1 cellular context compared by ENCODE assay signal in genomic region chr3:4752201-4753072, GRCh38.
A peak's percentile ranks its signal among the peaks of the same experiment; 100 is the strongest.
TF ChIP-seq lines count a peak whose summit lies in the region.

No MANE protein-coding gene starts in this region.

TF ChIP-seq in K562, 482 proteins besides CTCF, POLR2A, EP300 and RAD21 (continued from another document and continues in another):
- TF ChIP-seq, protein P1, sequence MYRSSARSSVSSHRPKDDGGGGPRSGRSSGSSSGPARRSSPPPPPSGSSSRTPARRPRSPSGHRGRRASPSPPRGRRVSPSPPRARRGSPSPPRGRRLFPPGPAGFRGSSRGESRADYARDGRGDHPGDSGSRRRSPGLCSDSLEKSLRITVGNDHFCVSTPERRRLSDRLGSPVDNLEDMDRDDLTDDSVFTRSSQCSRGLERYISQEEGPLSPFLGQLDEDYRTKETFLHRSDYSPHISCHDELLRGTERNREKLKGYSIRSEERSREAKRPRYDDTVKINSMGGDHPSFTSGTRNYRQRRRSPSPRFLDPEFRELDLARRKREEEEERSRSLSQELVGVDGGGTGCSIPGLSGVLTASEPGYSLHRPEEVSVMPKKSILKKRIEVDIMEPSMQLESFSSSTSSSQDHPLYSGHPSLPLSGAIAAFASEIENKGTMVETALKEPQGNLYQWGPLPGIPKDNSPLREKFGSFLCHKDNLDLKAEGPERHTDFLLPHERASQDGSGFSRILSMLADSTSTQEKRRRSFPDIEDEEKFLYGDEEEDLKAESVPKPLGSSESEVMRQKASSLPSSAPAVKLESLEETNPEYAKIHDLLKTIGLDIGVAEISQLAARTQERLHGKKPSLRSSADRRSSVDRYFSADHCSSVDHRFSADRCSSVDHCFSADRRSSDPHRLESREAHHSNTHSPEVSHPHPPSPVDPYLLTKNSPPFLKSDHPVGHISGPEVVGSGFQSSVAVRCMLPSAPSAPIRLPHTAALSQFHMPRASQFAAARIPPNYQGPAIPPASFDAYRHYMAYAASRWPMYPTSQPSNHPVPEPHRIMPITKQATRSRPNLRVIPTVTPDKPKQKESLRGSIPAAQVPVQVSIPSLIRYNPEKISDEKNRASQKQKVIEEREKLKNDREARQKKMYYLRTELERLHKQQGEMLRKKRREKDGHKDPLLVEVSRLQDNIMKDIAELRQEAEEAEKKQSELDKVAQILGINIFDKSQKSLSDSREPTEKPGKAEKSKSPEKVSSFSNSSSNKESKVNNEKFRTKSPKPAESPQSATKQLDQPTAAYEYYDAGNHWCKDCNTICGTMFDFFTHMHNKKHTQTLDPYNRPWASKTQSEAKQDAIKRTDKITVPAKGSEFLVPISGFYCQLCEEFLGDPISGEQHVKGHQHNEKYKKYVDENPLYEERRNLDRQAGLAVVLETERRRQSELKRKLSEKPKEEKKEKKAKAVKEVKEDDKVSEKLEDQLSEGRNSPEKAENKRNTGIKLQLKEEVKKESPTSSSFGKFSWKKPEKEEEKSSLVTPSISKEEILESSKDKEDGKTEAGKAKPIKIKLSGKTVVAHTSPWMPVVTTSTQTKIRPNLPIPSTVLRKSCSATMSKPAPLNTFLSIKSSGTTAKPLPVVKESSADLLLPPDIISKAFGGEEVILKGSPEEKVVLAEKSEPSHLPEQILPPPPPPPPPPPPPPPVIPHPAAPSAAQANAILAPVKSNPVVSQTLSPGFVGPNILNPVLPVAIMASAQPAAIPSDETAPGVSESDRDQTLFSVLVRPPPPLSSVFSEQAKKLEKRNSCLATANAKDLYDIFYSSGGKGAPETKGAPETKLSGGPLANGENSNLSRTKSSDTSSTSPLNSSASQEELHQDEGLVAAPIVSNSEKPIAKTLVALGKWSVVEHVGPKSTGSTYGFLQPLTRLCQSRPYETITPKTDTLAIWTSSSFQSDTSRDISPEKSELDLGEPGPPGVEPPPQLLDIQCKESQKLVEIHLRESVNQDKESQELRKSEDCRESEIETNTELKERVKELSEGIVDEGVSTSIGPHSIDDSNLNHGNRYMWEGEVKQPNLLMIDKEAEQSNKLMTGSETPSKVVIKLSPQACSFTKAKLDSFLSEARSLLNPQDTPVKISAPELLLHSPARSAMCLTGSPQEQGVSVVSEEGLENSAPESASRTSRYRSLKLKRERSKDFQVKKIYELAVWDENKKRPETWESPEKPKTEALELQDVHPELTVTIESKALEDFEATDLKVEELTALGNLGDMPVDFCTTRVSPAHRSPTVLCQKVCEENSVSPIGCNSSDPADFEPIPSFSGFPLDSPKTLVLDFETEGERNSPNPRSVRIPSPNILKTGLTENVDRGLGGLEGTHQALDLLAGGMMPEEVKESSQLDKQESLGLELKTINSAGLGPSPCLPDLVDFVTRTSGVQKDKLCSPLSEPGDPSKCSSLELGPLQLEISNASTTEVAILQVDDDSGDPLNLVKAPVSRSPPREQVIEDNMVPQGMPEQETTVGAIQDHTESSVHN (IDR thresholded peaks at IDR 0.05; ENCODE audit: borderline replicate concordance in 1 of 2, low read depth in 1 of 2), result no peak
- TF ChIP-seq HMBOX1 (IDR thresholded peaks at IDR 0.05) (peak; percentile 95), ZNF316 (IDR thresholded peaks at IDR 0.05) (peak; percentile 72), SNRNP70 (optimal IDR thresholded peaks at IDR 0.05; ENCODE audit: low read depth, low read length) (no peak), GTF2F1 (IDR thresholded peaks at IDR 0.05; ENCODE audit: low read depth, low read length) (no peak), TRIM24 (IDR thresholded peaks at IDR 0.05) (peak in 1 of 2 experiments; percentile 59; a peak in 2 of 4 replicates), KDM4B (IDR thresholded peaks at IDR 0.05; ENCODE audit: borderline replicate concordance in 2 of 2, low read depth in 1 of 2) (no peak), ZNF175 (CRISPR knock-in tag; IDR thresholded peaks at IDR 0.05; ENCODE audit: low read depth) (no peak), FOXK1 (CRISPR knock-in tag; IDR thresholded peaks at IDR 0.05; ENCODE audit: borderline replicate concordance) (no peak), MTA3 (IDR thresholded peaks at IDR 0.05; ENCODE audit: borderline replicate concordance) (no peak), ZNF507 (tag; conservative IDR thresholded peaks at IDR 0.05) (no peak), MEIS2 (IDR thresholded peaks at IDR 0.05; ENCODE audit: partially characterized antibody) (peak; percentile 61), ZNF696 (CRISPR knock-in tag; conservative IDR thresholded peaks at IDR 0.05) (no peak), HIVEP1 (CRISPR knock-in tag; IDR thresholded peaks at IDR 0.05) (no peak), L3MBTL2 (IDR thresholded peaks at IDR 0.05) (no peak), CEBPG (CRISPR knock-in tag; IDR thresholded peaks at IDR 0.05) (no peak), CEBPG (tag; conservative IDR thresholded peaks at IDR 0.05 in 1 of 2, IDR thresholded peaks at IDR 0.05 in 1 of 2) (no peak), HEY1 (CRISPR knock-in tag; IDR thresholded peaks at IDR 0.05; ENCODE audit: borderline replicate concordance) (no peak), ZNF324 (CRISPR knock-in tag; IDR thresholded peaks at IDR 0.05) (no peak), BCLAF1 (IDR thresholded peaks at IDR 0.05; ENCODE audit: borderline replicate concordance in 1 of 2, control insufficient read depth in 1 of 2, low read depth in 2 of 2, low read length in 1 of 2) (no peak), HDGF (IDR thresholded peaks at IDR 0.05) (no peak), GTF2E2 (tag; IDR thresholded peaks at IDR 0.05) (no peak), KAT7 (CRISPR knock-in tag; IDR thresholded peaks at IDR 0.05; ENCODE audit: borderline replicate concordance) (no peak), ZNF133 (CRISPR knock-in tag; IDR thresholded peaks at IDR 0.05) (no peak), RBM14 (IDR thresholded peaks at IDR 0.05; ENCODE audit: borderline replicate concordance, insufficient read depth, low read depth, low read length) (no peak), YY1 (IDR thresholded peaks at IDR 0.05; ENCODE audit: borderline replicate concordance in 1 of 3, control insufficient read depth in 1 of 3, extremely low read depth in 1 of 3, insufficient read depth in 3 of 3, insufficient read length in 1 of 3, insufficient replicate concordance in 2 of 3, low read depth in 1 of 3, low read length in 2 of 3) (no peak), ZBTB8A (IDR thresholded peaks at IDR 0.05; ENCODE audit: partially characterized antibody) (no peak), PML (IDR thresholded peaks at IDR 0.05; ENCODE audit: low read length) (no peak), ZNF124 (CRISPR knock-in tag; IDR thresholded peaks at IDR 0.05) (no peak), BCOR (IDR thresholded peaks at IDR 0.05) (no peak), PKNOX1 (IDR thresholded peaks at IDR 0.05) (peak; percentile 43; the same call in 1 of the 2 replicates), KLF16 (IDR thresholded peaks at IDR 0.05) (no peak), ZNF217 (CRISPR knock-in tag; IDR thresholded peaks at IDR 0.05) (no peak), ZNF224 (CRISPR knock-in tag; IDR thresholded peaks at IDR 0.05) (no peak), ZNF41 (CRISPR knock-in tag; conservative IDR thresholded peaks at IDR 0.05) (no peak), E2F5 (CRISPR knock-in tag; IDR thresholded peaks at IDR 0.05) (peak; percentile 32; the same call in 1 of the 2 replicates), SIRT6 (IDR thresholded peaks at IDR 0.05; ENCODE audit: low read depth, low read length) (no peak), KDM2B (CRISPR knock-in tag; IDR thresholded peaks at IDR 0.05) (no peak), MAFG (tag; conservative IDR thresholded peaks at IDR 0.05) (0 out of 2 replicates have a peak, but pooled peaks have one; percentile 14)
- TF ChIP-seq, protein P2, sequence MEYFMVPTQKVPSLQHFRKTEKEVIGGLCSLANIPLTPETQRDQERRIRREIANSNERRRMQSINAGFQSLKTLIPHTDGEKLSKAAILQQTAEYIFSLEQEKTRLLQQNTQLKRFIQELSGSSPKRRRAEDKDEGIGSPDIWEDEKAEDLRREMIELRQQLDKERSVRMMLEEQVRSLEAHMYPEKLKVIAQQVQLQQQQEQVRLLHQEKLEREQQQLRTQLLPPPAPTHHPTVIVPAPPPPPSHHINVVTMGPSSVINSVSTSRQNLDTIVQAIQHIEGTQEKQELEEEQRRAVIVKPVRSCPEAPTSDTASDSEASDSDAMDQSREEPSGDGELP (CRISPR knock-in tag; IDR thresholded peaks at IDR 0.05; ENCODE audit: borderline replicate concordance), result peak; percentile 16; the same call in 1 of the 2 replicates
- TF ChIP-seq, protein P3, sequence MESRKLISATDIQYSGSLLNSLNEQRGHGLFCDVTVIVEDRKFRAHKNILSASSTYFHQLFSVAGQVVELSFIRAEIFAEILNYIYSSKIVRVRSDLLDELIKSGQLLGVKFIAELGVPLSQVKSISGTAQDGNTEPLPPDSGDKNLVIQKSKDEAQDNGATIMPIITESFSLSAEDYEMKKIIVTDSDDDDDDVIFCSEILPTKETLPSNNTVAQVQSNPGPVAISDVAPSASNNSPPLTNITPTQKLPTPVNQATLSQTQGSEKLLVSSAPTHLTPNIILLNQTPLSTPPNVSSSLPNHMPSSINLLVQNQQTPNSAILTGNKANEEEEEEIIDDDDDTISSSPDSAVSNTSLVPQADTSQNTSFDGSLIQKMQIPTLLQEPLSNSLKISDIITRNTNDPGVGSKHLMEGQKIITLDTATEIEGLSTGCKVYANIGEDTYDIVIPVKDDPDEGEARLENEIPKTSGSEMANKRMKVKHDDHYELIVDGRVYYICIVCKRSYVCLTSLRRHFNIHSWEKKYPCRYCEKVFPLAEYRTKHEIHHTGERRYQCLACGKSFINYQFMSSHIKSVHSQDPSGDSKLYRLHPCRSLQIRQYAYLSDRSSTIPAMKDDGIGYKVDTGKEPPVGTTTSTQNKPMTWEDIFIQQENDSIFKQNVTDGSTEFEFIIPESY (CRISPR knock-in tag; IDR thresholded peaks at IDR 0.05), result 0 out of 2 replicates have a peak, but pooled peaks have one; percentile 10
- TF ChIP-seq, protein P4, sequence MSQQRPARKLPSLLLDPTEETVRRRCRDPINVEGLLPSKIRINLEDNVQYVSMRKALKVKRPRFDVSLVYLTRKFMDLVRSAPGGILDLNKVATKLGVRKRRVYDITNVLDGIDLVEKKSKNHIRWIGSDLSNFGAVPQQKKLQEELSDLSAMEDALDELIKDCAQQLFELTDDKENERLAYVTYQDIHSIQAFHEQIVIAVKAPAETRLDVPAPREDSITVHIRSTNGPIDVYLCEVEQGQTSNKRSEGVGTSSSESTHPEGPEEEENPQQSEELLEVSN (IDR thresholded peaks at IDR 0.05; ENCODE audit: borderline replicate concordance in 1 of 2, extremely low read depth in 1 of 2, insufficient read depth in 1 of 2, insufficient read length in 1 of 2, low read depth in 1 of 2, low read length in 1 of 2, poor library complexity in 1 of 2, severe bottlenecking in 1 of 2), result peak in 1 of 2 experiments; percentile 31
- TF ChIP-seq, protein P5, sequence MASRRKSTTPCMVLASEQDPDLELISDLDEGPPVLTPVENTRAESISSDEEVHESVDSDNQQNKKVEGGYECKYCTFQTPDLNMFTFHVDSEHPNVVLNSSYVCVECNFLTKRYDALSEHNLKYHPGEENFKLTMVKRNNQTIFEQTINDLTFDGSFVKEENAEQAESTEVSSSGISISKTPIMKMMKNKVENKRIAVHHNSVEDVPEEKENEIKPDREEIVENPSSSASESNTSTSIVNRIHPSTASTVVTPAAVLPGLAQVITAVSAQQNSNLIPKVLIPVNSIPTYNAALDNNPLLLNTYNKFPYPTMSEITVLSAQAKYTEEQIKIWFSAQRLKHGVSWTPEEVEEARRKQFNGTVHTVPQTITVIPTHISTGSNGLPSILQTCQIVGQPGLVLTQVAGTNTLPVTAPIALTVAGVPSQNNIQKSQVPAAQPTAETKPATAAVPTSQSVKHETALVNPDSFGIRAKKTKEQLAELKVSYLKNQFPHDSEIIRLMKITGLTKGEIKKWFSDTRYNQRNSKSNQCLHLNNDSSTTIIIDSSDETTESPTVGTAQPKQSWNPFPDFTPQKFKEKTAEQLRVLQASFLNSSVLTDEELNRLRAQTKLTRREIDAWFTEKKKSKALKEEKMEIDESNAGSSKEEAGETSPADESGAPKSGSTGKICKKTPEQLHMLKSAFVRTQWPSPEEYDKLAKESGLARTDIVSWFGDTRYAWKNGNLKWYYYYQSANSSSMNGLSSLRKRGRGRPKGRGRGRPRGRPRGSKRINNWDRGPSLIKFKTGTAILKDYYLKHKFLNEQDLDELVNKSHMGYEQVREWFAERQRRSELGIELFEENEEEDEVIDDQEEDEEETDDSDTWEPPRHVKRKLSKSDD (conservative IDR thresholded peaks at IDR 0.05; ENCODE audit: low read length), result no peak
